Comparison of ENCODE assay signal across 25 cellular contexts in the genomic region with DNA sequence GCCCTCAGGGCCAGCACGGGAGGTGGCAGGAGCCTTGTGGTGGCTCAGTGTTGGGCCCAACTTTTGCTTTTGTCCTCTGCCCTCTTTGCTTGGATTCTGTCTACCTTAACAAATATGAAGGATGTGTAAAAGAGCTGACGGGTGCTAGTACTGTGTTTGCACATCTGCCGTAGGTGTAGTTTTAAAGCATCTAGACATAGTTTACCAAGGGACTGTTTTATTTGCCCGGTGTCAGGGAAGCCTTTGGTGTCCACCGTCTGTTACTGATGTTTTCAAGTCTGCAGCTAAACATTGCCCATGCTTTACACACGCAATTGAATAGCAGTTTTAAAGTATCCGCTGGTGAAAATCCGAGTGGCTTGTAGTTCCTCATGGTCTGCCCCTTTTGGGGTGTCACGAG.
"Had no signal": no experiment of that assay in that cellular context is flagged by ENCODE, and none has a peak within 500 bp of the region (broad histone marks: within the 10 kb centered on the region; RNA-seq: fewer than 3 reads in every experiment).

No MANE protein-coding gene starts in this region.

- H3K27me3 ChIP-seq: brain microvascular endothelial cell had no signal

- H3K27ac ChIP-seq: brain microvascular endothelial cell, KMS-11, SK-N-MC, WERI-Rb-1 had no signal

- H3K4me2 ChIP-seq: KMS-11 had no signal

- H3K27ac Mint-ChIP-seq: activated CD8-positive, alpha-beta T cell treated with anti-CD3 and anti-CD28 coated beads, Interleukin-2, amount 10 ng/mL, durations not matched to agents 7 days and 5 days; activated naive CD8-positive, alpha-beta T cell treated with anti-CD3 and anti-CD28 coated beads for 36 hours; activated T-cell treated with anti-CD3 and anti-CD28 coated beads, Interleukin-2, amount 50 U/mL, for 24 hours; activated T-helper 1 cell treated with anti-CD3 and anti-CD28 coated beads, Interleukin-12 subunit alpha, Interleukin-12 subunit beta, Interleukin-2, Interleukin-4 antibody, amounts not matched to agents 30 ng/mL and 10 ng/mL and 1 ng/mL, durations not matched to agents 14 hours and 24 hours and 36 hours; T-cell had no signal

- H3K4me3 ChIP-seq: SK-N-MC had no signal

- H3K4me1 Mint-ChIP-seq: activated naive CD4-positive, alpha-beta T cell treated with anti-CD3 and anti-CD28 coated beads, Interleukin-2, amount 10 ng/mL, durations not matched to agents 7 days and 5 days; activated naive CD8-positive, alpha-beta T cell treated with anti-CD3 and anti-CD28 coated beads for 36 hours; T-cell had no signal

- DNase-seq: activated CD4-positive, alpha-beta T cell treated with anti-CD3 and anti-CD28 coated beads for 4 hours; activated CD4-positive, alpha-beta T cell treated with anti-CD3 and anti-CD28 coated beads, Interleukin-2, amount 50 U/mL, for 4 hours; activated CD8-positive, alpha-beta T cell treated with anti-CD3 and anti-CD28 coated beads, Interleukin-2, amount 10 ng/mL, durations not matched to agents 7 days and 5 days; activated gamma-delta T cell; activated naive CD4-positive, alpha-beta T cell treated with anti-CD3 and anti-CD28 coated beads, Interleukin-2, amount 10 ng/mL, durations not matched to agents 7 days and 5 days; activated naive CD8-positive, alpha-beta T cell treated with anti-CD3 and anti-CD28 coated beads for 36 hours; activated T-cell treated with anti-CD3 and anti-CD28 coated beads, Interleukin-2, amount 50 U/mL, for 24 hours; brain microvascular endothelial cell; NCI-H1092; NCI-H1417; NCI-H1694; NCI-H2029; NCI-H2107; NCI-H2171 treated with DMSO at 0.1 percent for 48 hours; NCI-H226; NCI-H69; NK-92 treated with Interleukin-12 subunit alpha and Interleukin-12 subunit beta, amount 100 ng/mL, for 24 hours; OCI-M1; RPMI8226; T-helper 2 cell; WERI-Rb-1 had no signal

- H3K27me3 Mint-ChIP-seq: activated naive CD4-positive, alpha-beta T cell treated with anti-CD3 and anti-CD28 coated beads, Interleukin-2, amount 10 ng/mL, durations not matched to agents 7 days and 5 days; activated naive CD8-positive, alpha-beta T cell treated with anti-CD3 and anti-CD28 coated beads for 36 hours; activated T-cell treated with anti-CD3 and anti-CD28 coated beads, Interleukin-2, amount 50 U/mL, for 24 hours; T-cell had no signal

- H3K9ac ChIP-seq: KMS-11 had no signal

- H3K4me3 Mint-ChIP-seq: activated CD8-positive, alpha-beta T cell treated with anti-CD3 and anti-CD28 coated beads, Interleukin-2, amount 10 ng/mL, durations not matched to agents 7 days and 5 days; activated naive CD4-positive, alpha-beta T cell treated with anti-CD3 and anti-CD28 coated beads, Interleukin-2, amount 10 ng/mL, durations not matched to agents 7 days and 5 days; activated naive CD8-positive, alpha-beta T cell treated with anti-CD3 and anti-CD28 coated beads for 36 hours; activated T-cell treated with anti-CD3 and anti-CD28 coated beads, Interleukin-2, amount 50 U/mL, for 24 hours; activated T-helper 1 cell treated with anti-CD3 and anti-CD28 coated beads, Interleukin-12 subunit alpha, Interleukin-12 subunit beta, Interleukin-2, Interleukin-4 antibody, amounts not matched to agents 30 ng/mL and 10 ng/mL and 1 ng/mL, durations not matched to agents 14 hours and 24 hours and 36 hours; T-cell had no signal
